Comparison of ENCODE assay signal across 22 cellular contexts in the genomic region with DNA sequence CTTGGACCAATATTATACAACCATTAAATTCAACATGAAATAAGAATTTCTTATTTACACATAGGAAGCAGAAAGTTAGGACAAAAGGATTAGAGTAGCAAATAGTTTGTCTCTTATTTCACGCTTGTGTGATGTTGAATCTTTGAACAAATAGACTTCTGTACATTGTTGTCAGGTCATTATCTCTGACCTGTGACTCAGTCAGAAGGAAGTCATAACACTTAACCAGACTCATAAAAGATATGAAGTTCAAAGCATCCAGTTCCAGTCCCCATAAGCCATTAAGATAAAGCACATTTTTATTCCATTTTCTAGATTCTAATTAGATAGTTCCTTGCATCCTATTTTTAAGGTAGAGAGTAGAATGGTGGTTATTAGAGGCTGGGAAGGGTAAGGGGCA.
DNase-seq lines count a peak whose midpoint lies in the region; FAIRE-seq and TF ChIP-seq lines count a peak whose summit lies in the region.
"Had no signal": no experiment of that assay in that cellular context is flagged by ENCODE, and none has a peak within 500 bp of the region (broad histone marks: within the 10 kb centered on the region; RNA-seq: fewer than 3 reads in every experiment).

No MANE protein-coding gene starts in this region.

- H3K4me3 ChIP-seq in astrocyte (ENCODE audit: insufficient read depth, low read depth, low read length) = no peak overlapping the region
- H3K4me3 ChIP-seq: BLaER1 treated with 17β-estradiol and CSF1 and Interleukin-3, amounts not matched to agents 10 nM and 100 nM; left ventricle myocardium inferior; ovary; PC-9; tibial nerve had no signal

- H2AFZ ChIP-seq in astrocyte (ENCODE audit: low read depth, low read length) = no peak overlapping the region
- H2AFZ ChIP-seq: PC-9 had no signal

- H3K9me3 ChIP-seq in astrocyte (ENCODE audit: insufficient read depth, low read depth, low read length) = no peaks in the 10 kb centered on the region
- H3K9me3 ChIP-seq: ovary had no signal

- no peaks in the 10 kb centered on the region for H3K79me2 ChIP-seq in astrocyte (ENCODE audit: insufficient read depth, low read length)

- H3K36me3 Mint-ChIP-seq in astrocyte (ENCODE audit: low read depth, unreplicated experiment) = no peaks in the 10 kb centered on the region
- H3K36me3 Mint-ChIP-seq: activated CD4-positive, alpha-beta memory T cell treated with anti-CD3 and anti-CD28 coated beads for 36 hours; activated naive CD8-positive, alpha-beta T cell treated with anti-CD3 and anti-CD28 coated beads for 36 hours had no signal

- H3K4me1 ChIP-seq in astrocyte (ENCODE audit: insufficient read depth, low read length) = no peaks in the 10 kb centered on the region
- H3K4me1 ChIP-seq: BLaER1 treated with 17β-estradiol and CSF1 and Interleukin-3, amounts not matched to agents 10 nM and 100 nM; left ventricle myocardium inferior; tibial nerve had no signal

- TF ChIP-seq CTCF in astrocyte (IDR thresholded peaks at IDR 0.05; ENCODE audit: insufficient read depth, low read depth, low read length) = no peak

- no peak overlapping the region for H3K27ac Mint-ChIP-seq in astrocyte (ENCODE audit: unreplicated experiment)
- H3K27ac Mint-ChIP-seq: activated CD4-positive, alpha-beta memory T cell treated with anti-CD3 and anti-CD28 coated beads for 36 hours; activated naive CD8-positive, alpha-beta T cell treated with anti-CD3 and anti-CD28 coated beads for 36 hours; activated T-cell treated with anti-CD3 and anti-CD28 coated beads, Interleukin-2, amount 50 U/mL, for 72 hours; effector memory CD8-positive, alpha-beta T cell; stimulated activated naive B cell treated with anti-CD40 and anti-IgM and Interleukin-4, amounts not matched to agents 10 μg/mL and 1 μg/mL and 100 μg/mL, for 72 hours had no signal

- peak; percentile 20 for DNase-seq in EH (ENCODE audit: low read depth)
- peak; percentile 27 for DNase-seq in HTR-8/SVneo (ENCODE audit: insufficient read length, low spot score)
- DNase-seq in astrocyte (ENCODE audit: low read depth) = peak; percentile 6
- DNase-seq in kidney tubule cell (ENCODE audit: low spot score) = peak; percentile 32
- DNase-seq in SW 1271 (lab: John Stamatoyannopoulos, UW) = no peak
- DNase-seq in hepatic stellate cell (ENCODE audit: low spot score) = no peak
- DNase-seq in OCI-M2 (lab: John Stamatoyannopoulos, UW; ENCODE audit: unreplicated experiment) = no peak
- DNase-seq in stimulated activated naive CD4-positive, alpha-beta T cell treated with Interleukin-2 at 50 U/mL for 16 hours (lab: John Stamatoyannopoulos, UW) = no peak
- DNase-seq: activated CD4-positive, alpha-beta memory T cell treated with anti-CD3 and anti-CD28 coated beads for 36 hours; activated naive CD8-positive, alpha-beta T cell treated with anti-CD3 and anti-CD28 coated beads for 36 hours; activated T-cell treated with anti-CD3 and anti-CD28 coated beads, Interleukin-2, amount 50 U/mL, for 72 hours; caudate nucleus; effector memory CD8-positive, alpha-beta T cell; Kasumi-1; left ventricle myocardium inferior; NCI-H187; NCI-H526; ovary; stimulated activated naive B cell treated with anti-CD40 and anti-IgM and Interleukin-4, amounts not matched to agents 10 μg/mL and 1 μg/mL and 100 μg/mL, for 72 hours had no signal

- no peak overlapping the region for H3K9ac ChIP-seq in astrocyte (ENCODE audit: low read length)
- H3K9ac ChIP-seq: BLaER1 treated with 17β-estradiol and CSF1 and Interleukin-3, amounts not matched to agents 10 nM and 100 nM had no signal

- no peaks in the 10 kb centered on the region for H3K36me3 ChIP-seq in astrocyte (ENCODE audit: insufficient read depth, low read length)
- H3K36me3 ChIP-seq: BLaER1 treated with 17β-estradiol and CSF1 and Interleukin-3, amounts not matched to agents 10 nM and 100 nM; left ventricle myocardium inferior; ovary; tibial nerve had no signal

- H3K27ac ChIP-seq in astrocyte (ENCODE audit: low read depth, low read length) = no peak overlapping the region
- H3K27ac ChIP-seq: BLaER1 treated with 17β-estradiol and CSF1 and Interleukin-3, amounts not matched to agents 10 nM and 100 nM; left ventricle myocardium inferior; ovary; PC-9; tibial nerve had no signal

- no peaks in the 10 kb centered on the region for H3K27me3 Mint-ChIP-seq in astrocyte (ENCODE audit: low read depth, unreplicated experiment)
- H3K27me3 Mint-ChIP-seq: activated CD4-positive, alpha-beta memory T cell treated with anti-CD3 and anti-CD28 coated beads for 36 hours; effector memory CD8-positive, alpha-beta T cell; stimulated activated naive B cell treated with anti-CD40 and anti-IgM and Interleukin-4, amounts not matched to agents 10 μg/mL and 1 μg/mL and 100 μg/mL, for 72 hours had no signal

- H3K4me2 ChIP-seq in astrocyte (ENCODE audit: low read length) = no peak overlapping the region
- H3K4me2 ChIP-seq: BLaER1 treated with 17β-estradiol and CSF1 and Interleukin-3, amounts not matched to agents 10 nM and 100 nM; PC-9 had no signal

- H3K9me3 Mint-ChIP-seq in astrocyte (ENCODE audit: unreplicated experiment) = peaks cover 3% of the 10 kb centered on the region
- H3K9me3 Mint-ChIP-seq: activated CD4-positive, alpha-beta memory T cell treated with anti-CD3 and anti-CD28 coated beads for 36 hours; activated naive CD8-positive, alpha-beta T cell treated with anti-CD3 and anti-CD28 coated beads for 36 hours; activated T-cell treated with anti-CD3 and anti-CD28 coated beads, Interleukin-2, amount 50 U/mL, for 72 hours; effector memory CD8-positive, alpha-beta T cell had no signal

- FAIRE-seq in HTR-8/SVneo (lab: Jason Lieb, UNC) (no peak), astrocyte (lab: Jason Lieb, UNC) (no peak)

- H3K27me3 ChIP-seq in astrocyte (ENCODE audit: insufficient read depth, low read length) = no peaks in the 10 kb centered on the region
- H3K27me3 ChIP-seq: BLaER1 treated with 17β-estradiol and CSF1 and Interleukin-3, amounts not matched to agents 10 nM and 100 nM; ovary; tibial nerve had no signal

- H3K4me3 Mint-ChIP-seq in astrocyte (ENCODE audit: unreplicated experiment) = no peak overlapping the region
- H3K4me3 Mint-ChIP-seq: activated CD4-positive, alpha-beta memory T cell treated with anti-CD3 and anti-CD28 coated beads for 36 hours; activated naive CD8-positive, alpha-beta T cell treated with anti-CD3 and anti-CD28 coated beads for 36 hours; activated T-cell treated with anti-CD3 and anti-CD28 coated beads, Interleukin-2, amount 50 U/mL, for 72 hours; effector memory CD8-positive, alpha-beta T cell; stimulated activated naive B cell treated with anti-CD40 and anti-IgM and Interleukin-4, amounts not matched to agents 10 μg/mL and 1 μg/mL and 100 μg/mL, for 72 hours had no signal

- H3K4me1 Mint-ChIP-seq in astrocyte (ENCODE audit: low read depth, unreplicated experiment) = peaks cover 5% of the 10 kb centered on the region
- H3K4me1 Mint-ChIP-seq: activated naive CD8-positive, alpha-beta T cell treated with anti-CD3 and anti-CD28 coated beads for 36 hours had no signal

- H4K20me1 ChIP-seq in astrocyte (ENCODE audit: insufficient read depth, low read length) = no peaks in the 10 kb centered on the region
- H4K20me1 ChIP-seq: BLaER1 treated with 17β-estradiol and CSF1 and Interleukin-3, amounts not matched to agents 10 nM and 100 nM had no signal

Comparison
In these comparisons a context has a peak if more than half of its experiments do, and no peak if none do; other contexts are left out.
1. DNase-seq: peak in EH (single experiment), HTR-8/SVneo (single experiment), astrocyte (single experiment) and kidney tubule cell (single experiment); none in SW 1271 (0 of 2), hepatic stellate cell (single experiment), OCI-M2 (single experiment) and stimulated activated naive CD4-positive, alpha-beta T cell treated with Interleukin-2 at 50 U/mL for 16 hours (single experiment).